In the genomic region with DNA sequence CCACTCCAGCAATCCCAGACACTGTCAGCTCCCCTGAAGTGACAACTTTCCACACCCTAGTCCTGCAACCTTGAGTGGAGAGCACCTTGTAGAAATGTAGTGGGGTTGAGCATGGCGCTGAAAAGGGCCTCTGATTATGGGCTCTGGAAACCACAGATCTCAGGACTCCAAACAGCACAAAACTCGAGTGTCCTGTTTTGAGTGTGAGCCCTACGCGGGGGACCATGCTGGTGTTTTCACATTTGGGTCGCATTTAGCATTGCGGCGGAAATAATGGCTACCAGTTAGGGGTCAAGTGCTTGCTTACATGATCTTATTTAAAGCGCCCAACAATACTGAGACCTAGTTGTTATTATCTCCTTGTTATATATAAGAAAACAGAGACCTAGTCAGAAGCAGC, we compare ENCODE assay signal across 4 cellular contexts. TPM values are rescaled to one million over a fixed set of nuclear protein-coding genes. Genes with fewer than 3 reads are reported as not detected.
"Had no signal": no experiment of that assay in that cellular context is flagged by ENCODE, and none has a peak within 500 bp of the region (broad histone marks: within the 10 kb centered on the region; RNA-seq: fewer than 3 reads in every experiment).

No MANE protein-coding gene starts in this region.

RNA-seq across cellular contexts. Expression of a gene that starts 1.9 kb away (rescaled TPM):
- total RNA-seq: cardiac muscle cell, fibroblast of lung, frontal cortex, temporal lobe had no signal
- polyA plus RNA-seq: cardiac muscle cell, fibroblast of lung had no signal
